8 cellular contexts compared by ENCODE assay signal in genomic region chr4:152937535-152938236, GRCh38. TPM values are rescaled to one million over a fixed set of nuclear protein-coding genes. Genes with fewer than 3 reads are reported as not detected.
DNase-seq lines count a peak whose midpoint lies in the region; ATAC-seq, FAIRE-seq and TF ChIP-seq lines count a peak whose summit lies in the region.

No MANE protein-coding gene starts in this region.

- H2AFZ ChIP-seq in PC-9 = peak overlapping the region; percentile 85; the same call in 1 of the 2 replicates

- ATAC-seq in central memory CD8-positive, alpha-beta T cell (replicated peaks; ENCODE audit: extremely low read depth, poor library complexity, severe bottlenecking) = peak; percentile 35
- no peak for ATAC-seq in GM21515 (IDR thresholded peaks at IDR 0.05; ENCODE audit: unreplicated experiment)

- H3K9me2 ChIP-seq in PC-9 (ENCODE audit: insufficient read depth) = no peaks in the 10 kb centered on the region

- H3K9me3 ChIP-seq in PC-9 (ENCODE audit: insufficient read depth, low read depth) (no peaks in the 10 kb centered on the region), kidney (ENCODE audit: control insufficient read depth in 1 of 2, low read length in 2 of 2) (no peaks in the 10 kb centered on the region)

- H3K27me3 ChIP-seq in PC-9 (ENCODE audit: insufficient read depth, low read depth) = no peaks in the 10 kb centered on the region

- intact Hi-C loops in PC-9 (cut with micrococcal nuclease; ENCODE audit: unreplicated experiment) = loop anchor here (2.0 to 5.0 kb wide), 2 partner anchors 43 to 60 kb away; no protein-coding TSS in a partner anchor
- intact Hi-C loops in kidney (cut with DNase I) = no loop called here

- no peak for FAIRE-seq in kidney (lab: Jason Lieb, UNC)

- POLR2A ChIA-PET in PC-9 (lab: Charles Lee; ENCODE audit: unreplicated experiment) = interaction anchor here (0.6 kb wide), 1 partner anchor 31 kb away, joined by 29 read pairs; no protein-coding TSS in a partner anchor

- peaks cover 11% of the 10 kb centered on the region; the same call in 1 of the 2 replicates for H3F3A ChIP-seq in PC-9 (ENCODE audit: insufficient read depth, low read depth)

- CTCF ChIA-PET in PC-9 (lab: Charles Lee) = interaction anchor here (0.7 to 1.0 kb wide), 2 partner anchors 9 to 35 kb away, joined by 3 read pairs; no protein-coding TSS in a partner anchor

- H3K27ac ChIP-seq in PC-9 = no peak overlapping the region
- H3K27ac ChIP-seq in kidney (ENCODE audit: low read depth in 2 of 2, low read length in 2 of 2) = no peak overlapping the region

- DNase-seq in CD1c-positive myeloid dendritic cell (ENCODE audit: extremely low spot score) (peak; percentile 51), GM20000 (ENCODE audit: low spot score) (peak; percentile 68), PC-9 (peak in 1 of 2 experiments; percentile 39), kidney (peak; percentile 80), T-helper 9 cell (no peak)
- DNase-seq in central memory CD8-positive, alpha-beta T cell (ENCODE audit: low spot score in 2 of 2) = no peak
- DNase-seq in stimulated activated CD4-positive, alpha-beta T cell treated with anti-CD3 and anti-CD28 coated beads, Interleukin-12 subunit alpha, Interleukin-12 subunit beta, amount 100 ng/mL, for 4 hours = peak; percentile 10

- 0 out of 2 replicates have a peak, but pooled peaks cover 3% of the 10 kb centered on the region for H3K79me2 ChIP-seq in PC-9 (ENCODE audit: low read depth)

- TF ChIP-seq CTCF in GM20000 (IDR thresholded peaks at IDR 0.05; ENCODE audit: extremely low read depth, missing control alignments) = no peak
- no peak for TF ChIP-seq CTCF in PC-9 (conservative IDR thresholded peaks at IDR 0.05)
- no peak for TF ChIP-seq CTCF in kidney (IDR thresholded peaks at IDR 0.05; ENCODE audit: borderline replicate concordance, extremely low read depth, insufficient read depth)

- peaks cover 61% of the 10 kb centered on the region for H3K27me3 Mint-ChIP-seq in central memory CD8-positive, alpha-beta T cell

- H3K9ac ChIP-seq in kidney (ENCODE audit: low read length in 2 of 2) = peak overlapping the region in 1 of 2 donors; percentile 40

- H3K4me1 ChIP-seq in PC-9 (replicated peaks; ENCODE audit: insufficient read depth) (peaks cover 4% of the 10 kb centered on the region; the same call in 1 of the 2 replicates), kidney (ENCODE audit: control insufficient read depth in 1 of 2, insufficient read depth in 1 of 2, low read depth in 1 of 2, low read length in 2 of 2) (peaks cover 0 to 6% of the 10 kb centered on the region in 2 donors)

- peaks cover 19% of the 10 kb centered on the region for H3K4me1 Mint-ChIP-seq in central memory CD8-positive, alpha-beta T cell

- H3K4me3 ChIP-seq in PC-9 (peak overlapping the region; percentile 80; the same call in 1 of the 2 replicates), kidney (ENCODE audit: low read length in 2 of 2) (peak overlapping the region; percentile 62 to 70)

- no peaks in the 10 kb centered on the region for H3K36me3 ChIP-seq in PC-9 (ENCODE audit: low read depth)
- H3K36me3 ChIP-seq in kidney (ENCODE audit: control insufficient read depth in 1 of 2, insufficient read depth in 2 of 2, low read length in 2 of 2) = no peaks in the 10 kb centered on the region

- no peaks in the 10 kb centered on the region for H4K20me1 ChIP-seq in PC-9 (ENCODE audit: insufficient read depth)

- peak overlapping the region; percentile 76 for H3K4me3 Mint-ChIP-seq in central memory CD8-positive, alpha-beta T cell

- no peak overlapping the region for H3K27ac Mint-ChIP-seq in central memory CD8-positive, alpha-beta T cell (ENCODE audit: low read depth)

- H3K36me3 Mint-ChIP-seq in central memory CD8-positive, alpha-beta T cell (ENCODE audit: insufficient read depth) = no peaks in the 10 kb centered on the region

- no peaks in the 10 kb centered on the region for H3K9me3 Mint-ChIP-seq in central memory CD8-positive, alpha-beta T cell

- no TSS peak for BruUV-seq in PC-9 (replicated peaks; lab: Mats Ljungman, UMichigan)

- H3K4me2 ChIP-seq in PC-9 = peak overlapping the region; percentile 98

RNA-seq across cellular contexts. Expression of gene FHDC1, which starts 1.6 kb away (rescaled TPM):
- total RNA-seq in PC-9 (2021) (16.8 and 17.4 TPM in 2 replicates), kidney (5.9 TPM)
- 1.5 TPM for polyA plus RNA-seq in kidney (ENCODE audit: insufficient read depth, low read depth, low replicate concordance)

Comparison
In these comparisons a context has a peak if more than half of its experiments do, and no peak if none do; other contexts are left out.
1. DNase-seq: peak in CD1c-positive myeloid dendritic cell (single experiment), GM20000 (single experiment), kidney (single experiment) and stimulated activated CD4-positive, alpha-beta T cell treated with anti-CD3 and anti-CD28 coated beads, Interleukin-12 subunit alpha, Interleukin-12 subunit beta, amount 100 ng/mL, for 4 hours (single experiment); none in central memory CD8-positive, alpha-beta T cell (0 of 2) and T-helper 9 cell (single experiment).